In the genomic region with DNA sequence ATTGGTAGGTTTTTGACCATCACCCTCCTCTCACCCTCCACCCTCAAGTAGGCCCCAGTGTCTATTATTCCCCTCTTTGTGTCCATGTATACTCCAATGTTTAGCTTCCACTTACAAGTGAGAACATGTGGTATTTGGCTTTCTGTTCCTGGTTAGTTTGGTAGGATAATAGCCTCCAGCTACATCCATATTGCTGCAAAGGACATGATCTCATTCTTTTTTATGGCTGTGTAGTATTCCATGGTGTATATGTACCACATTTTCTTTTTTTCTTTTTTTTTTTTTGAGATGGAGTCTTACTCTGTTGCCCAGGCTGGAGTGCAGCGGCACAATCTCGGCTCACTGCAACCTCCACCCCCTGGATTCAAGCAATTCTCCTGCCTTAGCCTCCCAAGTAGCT, we compare ENCODE assay signal across 1 cellular context.
TF ChIP-seq lines count a peak whose summit lies in the region.

No MANE protein-coding gene starts in this region.

TF ChIP-seq in K562, 482 proteins besides CTCF, POLR2A, EP300 and RAD21:
- TF ChIP-seq ZNF146 (CRISPR knock-in tag; IDR thresholded peaks at IDR 0.05; ENCODE audit: unreplicated experiment) (peak; percentile 71), RBM25 (IDR thresholded peaks at IDR 0.05; ENCODE audit: low read depth, low read length, severe bottlenecking) (peak; percentile 21)
